ENCODE assay signal across 9 cellular contexts in genomic region chr1:110746644-110747259, GRCh38.
DNase-seq lines count a peak whose midpoint lies in the region; ATAC-seq and TF ChIP-seq lines count a peak whose summit lies in the region.
"Had no signal": no experiment of that assay in that cellular context is flagged by ENCODE, and none has a peak within 500 bp of the region (broad histone marks: within the 10 kb centered on the region; RNA-seq: fewer than 3 reads in every experiment).

No MANE protein-coding gene starts in this region.

- TF ChIP-seq CTCF in H9 (conservative IDR thresholded peaks at IDR 0.05) = no peak

- H3K23me2 ChIP-seq in H9 (ENCODE audit: insufficient read length, low read depth, low read length, poor library complexity, severe bottlenecking) = no peaks in the 10 kb centered on the region

- no peak overlapping the region for H3T11ph ChIP-seq in H9 (ENCODE audit: low read length)

- intact Hi-C loops in posterior vena cava (cut with DNase I) = no loop called here

- no peak overlapping the region for H2AK5ac ChIP-seq in H9 (ENCODE audit: insufficient read length, low read length)

- no peaks in the 10 kb centered on the region for H3K79me2 ChIP-seq in H9 (ENCODE audit: insufficient read depth, low read length)
- H3K79me2 ChIP-seq: parathyroid adenoma had no signal

- no peaks in the 10 kb centered on the region for H3K79me1 ChIP-seq in H9 (ENCODE audit: insufficient read depth, low read depth, low read length, poor library complexity, severe bottlenecking)

- no peaks in the 10 kb centered on the region for H4K20me1 ChIP-seq in H9 (ENCODE audit: control insufficient read depth, insufficient read depth, insufficient read length)

- H2AFZ ChIP-seq in H9 (ENCODE audit: low read length) = no peak overlapping the region
- H2AFZ ChIP-seq: parathyroid adenoma had no signal

- no peak overlapping the region for H3K4ac ChIP-seq in H9 (ENCODE audit: low read depth, low read length)

- no peak overlapping the region for H2BK120ac ChIP-seq in H9 (ENCODE audit: low read depth, low read length, poor library complexity, severe bottlenecking)

- H3K27me3 Mint-ChIP-seq in H9 (ENCODE audit: low read depth) = peaks cover 12% of the 10 kb centered on the region

- no peak overlapping the region for H4K8ac ChIP-seq in H9 (replicated peaks; ENCODE audit: insufficient read length, low read depth, low read length)

- no CpG with 5 or more reads among the region's 10 CpGs for WGBS in H9 (ENCODE audit: extremely low coverage, insufficient read length, low lambda C conversion rate)

- H3K27ac ChIP-seq in H9 (ENCODE audit: insufficient read length, low read depth, low read length) = no peak overlapping the region
- H3K27ac ChIP-seq in SK-N-MC = no peak overlapping the region
- H3K27ac ChIP-seq: parathyroid adenoma had no signal

- H3K4me1 Mint-ChIP-seq in H9 = peaks cover 30 to 33% of the 10 kb centered on the region in 2 experiments

- no peak overlapping the region for H2BK12ac ChIP-seq in H9 (ENCODE audit: insufficient read length, low read depth, low read length)

- no peak overlapping the region for H3K23ac ChIP-seq in H9 (ENCODE audit: insufficient read length, low read depth, low read length)

- H3K9me3 ChIP-seq in H9 (ENCODE audit: control insufficient read depth, low read depth, low read length) (no peaks in the 10 kb centered on the region), SK-N-MC (ENCODE audit: low read depth, low read length) (no peaks in the 10 kb centered on the region)

- peaks cover 9% of the 10 kb centered on the region; the same call in 1 of the 2 replicates for H3K4me1 ChIP-seq in H9 (ENCODE audit: insufficient read depth, low read length)

- no peak overlapping the region for H2BK20ac ChIP-seq in H9 (ENCODE audit: low read depth, low read length, poor library complexity, severe bottlenecking)

- no peak overlapping the region for H3K56ac ChIP-seq in H9 (ENCODE audit: insufficient read length, low read depth, low read length)

- H4K91ac ChIP-seq in H9 (ENCODE audit: insufficient read length, low read depth, low read length) = no peak overlapping the region

- H4K5ac ChIP-seq in H9 (ENCODE audit: insufficient read length, low read depth, low read length) = no peak overlapping the region

- H3K36me3 Mint-ChIP-seq in H9 (ENCODE audit: insufficient read depth in 1 of 3, low read depth in 3 of 3) = no peaks in the 10 kb centered on the region

- H3K14ac ChIP-seq in H9 (ENCODE audit: insufficient read depth, low read length) = no peak overlapping the region

- no peak for ATAC-seq in HG02610 (IDR thresholded peaks at IDR 0.05; ENCODE audit: unreplicated experiment)

- H3K36me3 ChIP-seq in SK-N-MC (ENCODE audit: insufficient read depth, low read length) = no peaks in the 10 kb centered on the region

- no peak overlapping the region for H3K4me2 ChIP-seq in H9 (ENCODE audit: insufficient read depth, insufficient read length, low read length)

- no peak overlapping the region for H3K4me3 Mint-ChIP-seq in H9

- H3K27me3 ChIP-seq in H9 (ENCODE audit: insufficient read depth, low read length) = no peaks in the 10 kb centered on the region

- no peak overlapping the region for H2BK15ac ChIP-seq in H9 (ENCODE audit: low read depth, low read length)

- no peaks in the 10 kb centered on the region for H3K9me3 Mint-ChIP-seq in H9

- no peak overlapping the region for H3K4me3 ChIP-seq in SK-N-MC

- H3K18ac ChIP-seq in H9 (ENCODE audit: insufficient read length, low read depth, low read length) = peak overlapping the region; percentile 77

- H3K9ac ChIP-seq in H9 (ENCODE audit: extremely low read depth, insufficient read length, low read length) (no peak overlapping the region), SK-N-MC (ENCODE audit: insufficient read length) (no peak overlapping the region)
- H3K9ac ChIP-seq: parathyroid adenoma had no signal

- H2BK5ac ChIP-seq in H9 (ENCODE audit: insufficient read length, low read length) = no peak overlapping the region

- H3K27ac Mint-ChIP-seq in H9 = peak overlapping the region in 1 of 3 experiments; percentile 11; a peak in 1 of 7 replicates

- DNase-seq in H9 (peak; percentile 67), SK-N-MC (ENCODE audit: low read depth, low spot score) (peak; percentile 20), amniotic epithelial cell (ENCODE audit: low read depth) (peak; percentile 43), left kidney (ENCODE audit: low read depth, low spot score) (peak; percentile 89), posterior vena cava (ENCODE audit: low spot score) (no peak), GF-D8 (lab: John Stamatoyannopoulos, UW) (no peak)
- peak; percentile 20 to 22 for DNase-seq in stimulated activated CD8-positive, alpha-beta memory T cell treated with anti-CD3 and anti-CD28 coated beads, Interleukin-2, amount 100 ng/mL, for 48 hours (ENCODE audit: low read depth in 2 of 2)

Comparison
In these comparisons a context has a peak if more than half of its experiments do, and no peak if none do; other contexts are left out.
1. DNase-seq: peak in H9 (single experiment), SK-N-MC (single experiment), amniotic epithelial cell (single experiment), left kidney (single experiment) and stimulated activated CD8-positive, alpha-beta memory T cell treated with anti-CD3 and anti-CD28 coated beads, Interleukin-2, amount 100 ng/mL, for 48 hours (2 of 2); none in posterior vena cava (single experiment) and GF-D8 (single experiment).